ENCODE assay signal across 7 cellular contexts in genomic region chr3:134249442-134249841, GRCh38. TPM values are rescaled to one million over a fixed set of nuclear protein-coding genes. Genes with fewer than 3 reads are reported as not detected.
DNase-seq lines count a peak whose midpoint lies in the region; ATAC-seq and TF ChIP-seq lines count a peak whose summit lies in the region.

No MANE protein-coding gene starts in this region.

- intact Hi-C loops in activated CD8-positive, alpha-beta T cell treated with anti-CD3 and anti-CD28 coated beads for 36 hours (cut with micrococcal nuclease), result loop anchor here (5.0 kb wide), 1 partner anchor 37 kb away; no protein-coding TSS in a partner anchor

- no peaks in the 10 kb centered on the region for H3K9me3 Mint-ChIP-seq in activated CD8-positive, alpha-beta T cell treated with anti-CD3 and anti-CD28 coated beads for 36 hours
- peaks cover 0 to 5% of the 10 kb centered on the region in 2 donors for H3K9me3 Mint-ChIP-seq in stimulated activated naive CD8-positive, alpha-beta T cell treated with anti-CD3 and anti-CD28 coated beads, Interleukin-15, amount 100 ng/mL, for 72 hours

- H3K36me3 ChIP-seq in iPS-15b (ENCODE audit: control insufficient read depth, insufficient read depth, low read length), result no peaks in the 10 kb centered on the region

- H3K4me3 Mint-ChIP-seq in activated CD8-positive, alpha-beta T cell treated with anti-CD3 and anti-CD28 coated beads for 36 hours, result peak overlapping the region; percentile 87
- H3K4me3 Mint-ChIP-seq in stimulated activated naive CD8-positive, alpha-beta T cell treated with anti-CD3 and anti-CD28 coated beads, Interleukin-15, amount 100 ng/mL, for 72 hours, result peak overlapping the region; percentile 83 to 87

- no peak for TF ChIP-seq CTCF in activated CD8-positive, alpha-beta T cell treated with anti-CD3 and anti-CD28 coated beads for 36 hours (IDR thresholded peaks at IDR 0.05)

- peak overlapping the region; percentile 93 for H3K27ac Mint-ChIP-seq in activated CD8-positive, alpha-beta T cell treated with anti-CD3 and anti-CD28 coated beads for 36 hours
- peak overlapping the region in 1 of 2 donors; percentile 58 for H3K27ac Mint-ChIP-seq in stimulated activated naive CD8-positive, alpha-beta T cell treated with anti-CD3 and anti-CD28 coated beads, Interleukin-15, amount 100 ng/mL, for 72 hours

- no peaks in the 10 kb centered on the region for H3K9me3 ChIP-seq in iPS-15b (ENCODE audit: control insufficient read depth, insufficient read depth, low read length)

- H3K4me1 Mint-ChIP-seq in activated CD8-positive, alpha-beta T cell treated with anti-CD3 and anti-CD28 coated beads for 36 hours (ENCODE audit: low read depth), result peaks cover 72% of the 10 kb centered on the region
- peaks cover 80% of the 10 kb centered on the region for H3K4me1 Mint-ChIP-seq in stimulated activated naive CD8-positive, alpha-beta T cell treated with anti-CD3 and anti-CD28 coated beads, Interleukin-15, amount 100 ng/mL, for 72 hours

- peak overlapping the region; percentile 59 for H3K4me3 ChIP-seq in iPS-15b (ENCODE audit: low read depth, low read length)

- H3K27me3 Mint-ChIP-seq in activated CD8-positive, alpha-beta T cell treated with anti-CD3 and anti-CD28 coated beads for 36 hours, result no peaks in the 10 kb centered on the region
- H3K27me3 Mint-ChIP-seq in stimulated activated naive CD8-positive, alpha-beta T cell treated with anti-CD3 and anti-CD28 coated beads, Interleukin-15, amount 100 ng/mL, for 72 hours, result peaks cover 4% of the 10 kb centered on the region

- peak; percentile 4 for ATAC-seq in HG03354 (IDR thresholded peaks at IDR 0.05; ENCODE audit: poor library complexity, severe bottlenecking, unreplicated experiment)
- peak; percentile 1 for ATAC-seq in activated CD8-positive, alpha-beta T cell treated with anti-CD3 and anti-CD28 coated beads for 36 hours
- ATAC-seq in stimulated activated naive CD8-positive, alpha-beta T cell treated with anti-CD3 and anti-CD28 coated beads, Interleukin-15, amount 100 ng/mL, for 72 hours, result no peak

- H3K27me3 ChIP-seq in iPS-15b (ENCODE audit: control insufficient read depth, insufficient read depth, low read length), result no peaks in the 10 kb centered on the region

- no peak for DNase-seq in activated CD8-positive, alpha-beta T cell treated with anti-CD3 and anti-CD28 coated beads for 36 hours
- no peak for DNase-seq in stimulated activated naive CD8-positive, alpha-beta T cell treated with anti-CD3 and anti-CD28 coated beads, Interleukin-15, amount 100 ng/mL, for 72 hours
- DNase-seq in dedifferentiated amniotic fluid mesenchymal stem cell (ENCODE audit: extremely low spot score) (no peak), GF-D8 (lab: John Stamatoyannopoulos, UW) (no peak), HuH-7.5 (ENCODE audit: low spot score) (no peak)

- peaks cover 27% of the 10 kb centered on the region for H3K4me1 ChIP-seq in iPS-15b (ENCODE audit: control insufficient read depth, insufficient read depth, low read length)

- CTCF ChIA-PET in activated CD8-positive, alpha-beta T cell treated with anti-CD3 and anti-CD28 coated beads for 36 hours (lab: Charles Lee), result interaction anchor here (1.0 to 2.2 kb wide), 3 partner anchors 11 to 46 kb away, joined by 3 to 14 read pairs (median 4); no protein-coding TSS in a partner anchor

- H3K36me3 Mint-ChIP-seq in activated CD8-positive, alpha-beta T cell treated with anti-CD3 and anti-CD28 coated beads for 36 hours (ENCODE audit: low read depth), result peaks cover 17% of the 10 kb centered on the region

- POLR2A ChIA-PET in activated CD8-positive, alpha-beta T cell treated with anti-CD3 and anti-CD28 coated beads for 36 hours (lab: Charles Lee), result interaction anchor here (0.5 to 4.4 kb wide), 6 partner anchors 10 to 236 kb away, joined by 3 to 37 read pairs (median 4); partner anchors contain the start of genes ANAPC13 and CEP63

- H3K9ac ChIP-seq in iPS-15b (ENCODE audit: low read depth, low read length), result peak overlapping the region; percentile 55

RNA-seq across cellular contexts. Expression of gene RYK, which starts 1.2 kb away (rescaled TPM):
- 10 to 100 TPM; 19.8 to 21.9 TPM for total RNA-seq in activated CD8-positive, alpha-beta T cell treated with anti-CD3 and anti-CD28 coated beads for 36 hours
